In the genomic region with DNA sequence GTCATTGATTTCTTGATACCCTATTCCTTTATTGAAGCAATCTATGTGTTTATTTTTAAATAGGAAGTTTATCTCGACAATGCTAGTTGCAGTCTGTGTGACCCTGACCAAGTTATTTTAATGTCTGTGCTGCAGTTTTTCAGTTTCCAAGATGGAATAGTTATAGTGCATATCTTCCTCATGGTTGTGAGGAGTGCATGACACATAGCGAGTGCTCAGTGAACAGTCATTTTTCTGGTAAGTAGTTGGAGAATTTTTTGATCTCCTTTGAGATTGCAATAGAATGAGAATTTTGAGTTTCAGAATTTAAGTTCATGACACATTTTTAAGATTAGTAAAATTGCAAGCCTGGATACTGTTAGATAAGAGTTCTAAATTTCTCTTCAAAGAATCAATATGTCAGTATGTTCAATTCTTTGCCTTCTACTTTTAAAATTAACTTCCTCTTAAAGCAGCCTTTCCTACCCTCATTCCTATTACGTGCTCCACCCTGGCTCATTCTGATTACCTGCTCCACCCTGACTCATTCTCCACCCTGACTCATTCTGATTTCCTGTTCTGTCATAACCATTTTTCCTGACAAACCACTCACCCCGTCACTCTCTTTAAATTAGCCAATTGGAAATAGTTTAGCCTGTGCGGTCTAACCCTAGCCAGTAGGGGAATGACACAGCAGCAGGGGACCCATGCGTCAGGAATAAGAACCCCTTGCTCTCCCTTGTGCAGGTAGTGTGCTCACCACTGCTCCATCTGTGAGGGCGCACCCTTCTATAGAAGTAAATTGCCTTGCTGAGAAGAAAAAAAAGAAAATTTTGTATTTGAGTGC, we compare ENCODE assay signal across 1 cellular context.
A peak's percentile ranks its signal among the peaks of the same experiment; 100 is the strongest.
TF ChIP-seq lines count a peak whose summit lies in the region.

No MANE protein-coding gene starts in this region.

TF ChIP-seq in K562, 482 proteins besides CTCF, POLR2A, EP300 and RAD21 (continued from another document):
- TF ChIP-seq, protein P1, sequence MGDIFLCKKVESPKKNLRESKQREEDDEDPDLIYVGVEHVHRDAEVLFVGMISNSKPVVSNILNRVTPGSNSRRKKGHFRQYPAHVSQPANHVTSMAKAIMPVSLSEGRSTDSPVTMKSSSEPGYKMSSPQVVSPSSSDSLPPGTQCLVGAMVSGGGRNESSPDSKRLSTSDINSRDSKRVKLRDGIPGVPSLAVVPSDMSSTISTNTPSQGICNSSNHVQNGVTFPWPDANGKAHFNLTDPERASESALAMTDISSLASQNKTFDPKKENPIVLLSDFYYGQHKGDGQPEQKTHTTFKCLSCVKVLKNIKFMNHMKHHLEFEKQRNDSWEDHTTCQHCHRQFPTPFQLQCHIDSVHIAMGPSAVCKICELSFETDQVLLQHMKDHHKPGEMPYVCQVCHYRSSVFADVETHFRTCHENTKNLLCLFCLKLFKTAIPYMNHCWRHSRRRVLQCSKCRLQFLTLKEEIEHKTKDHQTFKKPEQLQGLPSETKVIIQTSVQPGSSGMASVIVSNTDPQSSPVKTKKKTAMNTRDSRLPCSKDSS (IDR thresholded peaks at IDR 0.05; ENCODE audit: low read depth, partially characterized antibody): peak; percentile 82
- TF ChIP-seq, protein P2, sequence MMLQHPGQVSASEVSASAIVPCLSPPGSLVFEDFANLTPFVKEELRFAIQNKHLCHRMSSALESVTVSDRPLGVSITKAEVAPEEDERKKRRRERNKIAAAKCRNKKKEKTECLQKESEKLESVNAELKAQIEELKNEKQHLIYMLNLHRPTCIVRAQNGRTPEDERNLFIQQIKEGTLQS (IDR thresholded peaks at IDR 0.05): peak; percentile 35
- TF ChIP-seq, protein P2 (CRISPR knock-in tag; conservative IDR thresholded peaks at IDR 0.05): no peak
- TF ChIP-seq KDM1A (IDR thresholded peaks at IDR 0.05) (no peak), MEIS2 (IDR thresholded peaks at IDR 0.05; ENCODE audit: partially characterized antibody) (no peak), CBX3 (IDR thresholded peaks at IDR 0.05; ENCODE audit: borderline replicate concordance in 1 of 2, low read length in 2 of 2) (peak in 1 of 2 experiments; percentile 79; a peak in 2 of 3 replicates), TRIM28 (IDR thresholded peaks at IDR 0.05) (peak; percentile 69), ZNF57 (CRISPR knock-in tag; IDR thresholded peaks at IDR 0.05) (no peak), HMG20B (CRISPR knock-in tag; IDR thresholded peaks at IDR 0.05) (no peak), NEUROD1 (IDR thresholded peaks at IDR 0.05; ENCODE audit: borderline replicate concordance, low read depth, low read length, partially characterized antibody) (no peak), TRIM24 (IDR thresholded peaks at IDR 0.05) (peak; percentile 51 to 59; a peak in 2 of 4 replicates)
- TF ChIP-seq, protein P3, sequence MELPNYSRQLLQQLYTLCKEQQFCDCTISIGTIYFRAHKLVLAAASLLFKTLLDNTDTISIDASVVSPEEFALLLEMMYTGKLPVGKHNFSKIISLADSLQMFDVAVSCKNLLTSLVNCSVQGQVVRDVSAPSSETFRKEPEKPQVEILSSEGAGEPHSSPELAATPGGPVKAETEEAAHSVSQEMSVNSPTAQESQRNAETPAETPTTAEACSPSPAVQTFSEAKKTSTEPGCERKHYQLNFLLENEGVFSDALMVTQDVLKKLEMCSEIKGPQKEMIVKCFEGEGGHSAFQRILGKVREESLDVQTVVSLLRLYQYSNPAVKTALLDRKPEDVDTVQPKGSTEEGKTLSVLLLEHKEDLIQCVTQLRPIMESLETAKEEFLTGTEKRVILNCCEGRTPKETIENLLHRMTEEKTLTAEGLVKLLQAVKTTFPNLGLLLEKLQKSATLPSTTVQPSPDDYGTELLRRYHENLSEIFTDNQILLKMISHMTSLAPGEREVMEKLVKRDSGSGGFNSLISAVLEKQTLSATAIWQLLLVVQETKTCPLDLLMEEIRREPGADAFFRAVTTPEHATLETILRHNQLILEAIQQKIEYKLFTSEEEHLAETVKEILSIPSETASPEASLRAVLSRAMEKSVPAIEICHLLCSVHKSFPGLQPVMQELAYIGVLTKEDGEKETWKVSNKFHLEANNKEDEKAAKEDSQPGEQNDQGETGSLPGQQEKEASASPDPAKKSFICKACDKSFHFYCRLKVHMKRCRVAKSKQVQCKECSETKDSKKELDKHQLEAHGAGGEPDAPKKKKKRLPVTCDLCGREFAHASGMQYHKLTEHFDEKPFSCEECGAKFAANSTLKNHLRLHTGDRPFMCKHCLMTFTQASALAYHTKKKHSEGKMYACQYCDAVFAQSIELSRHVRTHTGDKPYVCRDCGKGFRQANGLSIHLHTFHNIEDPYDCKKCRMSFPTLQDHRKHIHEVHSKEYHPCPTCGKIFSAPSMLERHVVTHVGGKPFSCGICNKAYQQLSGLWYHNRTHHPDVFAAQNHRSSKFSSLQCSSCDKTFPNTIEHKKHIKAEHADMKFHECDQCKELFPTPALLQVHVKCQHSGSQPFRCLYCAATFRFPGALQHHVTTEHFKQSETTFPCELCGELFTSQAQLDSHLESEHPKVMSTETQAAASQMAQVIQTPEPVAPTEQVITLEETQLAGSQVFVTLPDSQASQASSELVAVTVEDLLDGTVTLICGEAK (IDR thresholded peaks at IDR 0.05): no peak
- TF ChIP-seq, protein P3 (CRISPR knock-in tag; IDR thresholded peaks at IDR 0.05): no peak
- TF ChIP-seq, protein P4, sequence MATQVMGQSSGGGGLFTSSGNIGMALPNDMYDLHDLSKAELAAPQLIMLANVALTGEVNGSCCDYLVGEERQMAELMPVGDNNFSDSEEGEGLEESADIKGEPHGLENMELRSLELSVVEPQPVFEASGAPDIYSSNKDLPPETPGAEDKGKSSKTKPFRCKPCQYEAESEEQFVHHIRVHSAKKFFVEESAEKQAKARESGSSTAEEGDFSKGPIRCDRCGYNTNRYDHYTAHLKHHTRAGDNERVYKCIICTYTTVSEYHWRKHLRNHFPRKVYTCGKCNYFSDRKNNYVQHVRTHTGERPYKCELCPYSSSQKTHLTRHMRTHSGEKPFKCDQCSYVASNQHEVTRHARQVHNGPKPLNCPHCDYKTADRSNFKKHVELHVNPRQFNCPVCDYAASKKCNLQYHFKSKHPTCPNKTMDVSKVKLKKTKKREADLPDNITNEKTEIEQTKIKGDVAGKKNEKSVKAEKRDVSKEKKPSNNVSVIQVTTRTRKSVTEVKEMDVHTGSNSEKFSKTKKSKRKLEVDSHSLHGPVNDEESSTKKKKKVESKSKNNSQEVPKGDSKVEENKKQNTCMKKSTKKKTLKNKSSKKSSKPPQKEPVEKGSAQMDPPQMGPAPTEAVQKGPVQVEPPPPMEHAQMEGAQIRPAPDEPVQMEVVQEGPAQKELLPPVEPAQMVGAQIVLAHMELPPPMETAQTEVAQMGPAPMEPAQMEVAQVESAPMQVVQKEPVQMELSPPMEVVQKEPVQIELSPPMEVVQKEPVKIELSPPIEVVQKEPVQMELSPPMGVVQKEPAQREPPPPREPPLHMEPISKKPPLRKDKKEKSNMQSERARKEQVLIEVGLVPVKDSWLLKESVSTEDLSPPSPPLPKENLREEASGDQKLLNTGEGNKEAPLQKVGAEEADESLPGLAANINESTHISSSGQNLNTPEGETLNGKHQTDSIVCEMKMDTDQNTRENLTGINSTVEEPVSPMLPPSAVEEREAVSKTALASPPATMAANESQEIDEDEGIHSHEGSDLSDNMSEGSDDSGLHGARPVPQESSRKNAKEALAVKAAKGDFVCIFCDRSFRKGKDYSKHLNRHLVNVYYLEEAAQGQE (CRISPR knock-in tag; IDR thresholded peaks at IDR 0.05; ENCODE audit: low read depth): no peak
